In the genomic region with DNA sequence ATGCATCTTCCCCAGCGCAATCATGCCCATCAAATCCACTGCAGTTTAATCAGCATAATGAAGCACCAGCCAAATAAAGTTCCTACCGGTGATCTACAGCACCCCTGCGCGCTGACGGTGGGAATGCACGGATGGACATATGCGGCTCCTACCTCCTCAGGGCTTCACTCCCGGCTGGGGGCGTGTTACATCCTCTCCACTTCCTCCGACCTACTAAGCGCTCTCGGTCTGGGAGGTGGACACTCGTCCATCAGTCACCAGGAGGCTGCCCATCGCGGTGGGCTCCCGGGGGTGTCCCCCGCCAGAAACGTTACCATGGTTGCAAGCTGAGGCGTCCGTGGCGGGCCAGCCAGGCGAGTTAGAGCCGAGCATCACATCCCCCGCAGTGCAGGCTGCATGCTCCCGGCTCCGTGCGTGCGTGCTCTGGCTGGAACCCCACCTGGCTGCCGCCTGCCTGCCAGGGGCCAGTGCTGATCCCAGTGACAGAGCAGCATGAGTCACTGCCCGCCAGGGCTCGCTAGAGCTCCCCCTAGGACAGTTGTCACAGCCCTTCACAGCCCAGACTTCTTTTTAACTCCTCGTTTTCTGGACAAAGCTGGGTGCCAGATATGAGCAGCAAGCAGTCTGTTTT, we compare ENCODE assay signal across 1 cellular context.
TF ChIP-seq lines count a peak whose summit lies in the region.

No MANE protein-coding gene starts in this region.

TF ChIP-seq in HEK293, 187 proteins besides CTCF, POLR2A, EP300 and RAD21 (continued from another document and continues in another):
- TF ChIP-seq, protein P1, sequence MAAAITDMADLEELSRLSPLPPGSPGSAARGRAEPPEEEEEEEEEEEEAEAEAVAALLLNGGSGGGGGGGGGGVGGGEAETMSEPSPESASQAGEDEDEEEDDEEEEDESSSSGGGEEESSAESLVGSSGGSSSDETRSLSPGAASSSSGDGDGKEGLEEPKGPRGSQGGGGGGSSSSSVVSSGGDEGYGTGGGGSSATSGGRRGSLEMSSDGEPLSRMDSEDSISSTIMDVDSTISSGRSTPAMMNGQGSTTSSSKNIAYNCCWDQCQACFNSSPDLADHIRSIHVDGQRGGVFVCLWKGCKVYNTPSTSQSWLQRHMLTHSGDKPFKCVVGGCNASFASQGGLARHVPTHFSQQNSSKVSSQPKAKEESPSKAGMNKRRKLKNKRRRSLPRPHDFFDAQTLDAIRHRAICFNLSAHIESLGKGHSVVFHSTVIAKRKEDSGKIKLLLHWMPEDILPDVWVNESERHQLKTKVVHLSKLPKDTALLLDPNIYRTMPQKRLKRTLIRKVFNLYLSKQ (tag by site-specific recombination; IDR thresholded peaks at IDR 0.05; ENCODE audit: borderline replicate concordance): no peak
- TF ChIP-seq ZNF341 (tag by site-specific recombination; IDR thresholded peaks at IDR 0.05; ENCODE audit: low read depth) (no peak), HOXC10 (CRISPR knock-in tag; IDR thresholded peaks at IDR 0.05) (no peak), ZNF473 (tag by site-specific recombination; IDR thresholded peaks at IDR 0.05) (no peak), ZNF16 (tag by site-specific recombination; IDR thresholded peaks at IDR 0.05; ENCODE audit: low read depth) (no peak), ZNF10 (tag by site-specific recombination; IDR thresholded peaks at IDR 0.05) (no peak), ZNF292 (tag by site-specific recombination; IDR thresholded peaks at IDR 0.05; ENCODE audit: borderline replicate concordance, low read depth) (no peak), ZNF221 (tag by site-specific recombination; IDR thresholded peaks at IDR 0.05; ENCODE audit: borderline replicate concordance) (no peak), GFI1B (tag by site-specific recombination; IDR thresholded peaks at IDR 0.05) (no peak), ZNF600 (tag by site-specific recombination; IDR thresholded peaks at IDR 0.05) (0 out of 2 replicates have a peak, but pooled peaks have one; percentile 21), ZNF501 (tag by site-specific recombination; IDR thresholded peaks at IDR 0.05) (no peak), ZNF133 (tag by site-specific recombination; IDR thresholded peaks at IDR 0.05) (no peak), ZNF510 (tag by site-specific recombination; IDR thresholded peaks at IDR 0.05; ENCODE audit: insufficient replicate concordance) (no peak), ZNF335 (tag by site-specific recombination; conservative IDR thresholded peaks at IDR 0.05) (no peak), SCRT1 (tag by site-specific recombination; IDR thresholded peaks at IDR 0.05; ENCODE audit: borderline replicate concordance) (no peak), ZNF837 (tag by site-specific recombination; IDR thresholded peaks at IDR 0.05) (no peak), ZNF2 (tag by site-specific recombination; IDR thresholded peaks at IDR 0.05) (0 out of 2 replicates have a peak, but pooled peaks have one; percentile 16), ZNF114 (tag by site-specific recombination; IDR thresholded peaks at IDR 0.05) (no peak), ZNF621 (tag by site-specific recombination; IDR thresholded peaks at IDR 0.05) (no peak), ZNF146 (tag by site-specific recombination; IDR thresholded peaks at IDR 0.05) (no peak), ZNF560 (tag by site-specific recombination; IDR thresholded peaks at IDR 0.05; ENCODE audit: borderline replicate concordance) (no peak), OSR2 (tag by site-specific recombination; IDR thresholded peaks at IDR 0.05) (no peak), ZNF169 (tag by site-specific recombination; IDR thresholded peaks at IDR 0.05) (no peak), ZNF843 (tag by site-specific recombination; IDR thresholded peaks at IDR 0.05) (no peak), ZNF202 (tag by site-specific recombination; IDR thresholded peaks at IDR 0.05; ENCODE audit: borderline replicate concordance) (no peak), KLF1 (tag by site-specific recombination; IDR thresholded peaks at IDR 0.05) (no peak), ZNF433 (tag by site-specific recombination; IDR thresholded peaks at IDR 0.05; ENCODE audit: low read depth) (no peak), ZNF623 (tag by site-specific recombination; IDR thresholded peaks at IDR 0.05) (no peak), BCL11A (tag by site-specific recombination; IDR thresholded peaks at IDR 0.05; ENCODE audit: low read depth) (no peak), PRDM1 (tag by site-specific recombination; IDR thresholded peaks at IDR 0.05) (no peak), SP3 (tag by site-specific recombination; IDR thresholded peaks at IDR 0.05) (no peak), ZBTB17 (tag by site-specific recombination; IDR thresholded peaks at IDR 0.05) (peak; percentile 54; the same call in 1 of the 2 replicates), ZNF223 (tag by site-specific recombination; IDR thresholded peaks at IDR 0.05) (no peak), REPIN1 (tag by site-specific recombination; IDR thresholded peaks at IDR 0.05; ENCODE audit: low read depth) (no peak), YY2 (tag by site-specific recombination; IDR thresholded peaks at IDR 0.05) (no peak), ZNF791 (tag by site-specific recombination; IDR thresholded peaks at IDR 0.05) (no peak), EGR2 (tag by site-specific recombination; IDR thresholded peaks at IDR 0.05; ENCODE audit: low read depth) (no peak), ZNF155 (tag by site-specific recombination; IDR thresholded peaks at IDR 0.05) (no peak), ZIC2 (tag by site-specific recombination; IDR thresholded peaks at IDR 0.05) (peak; percentile 96), SP7 (tag by site-specific recombination; IDR thresholded peaks at IDR 0.05) (no peak), ZNF670 (tag by site-specific recombination; IDR thresholded peaks at IDR 0.05; ENCODE audit: low read depth) (no peak), ZNF132 (tag by site-specific recombination; IDR thresholded peaks at IDR 0.05; ENCODE audit: borderline replicate concordance) (no peak), ZNF677 (tag by site-specific recombination; IDR thresholded peaks at IDR 0.05) (no peak), ZNF157 (tag by site-specific recombination; IDR thresholded peaks at IDR 0.05) (no peak), ZNF624 (tag by site-specific recombination; IDR thresholded peaks at IDR 0.05) (no peak), ZNF768 (tag by site-specific recombination; IDR thresholded peaks at IDR 0.05) (no peak), SCRT2 (tag by site-specific recombination; IDR thresholded peaks at IDR 0.05) (no peak), ZNF521 (tag by site-specific recombination; IDR thresholded peaks at IDR 0.05) (no peak)
- TF ChIP-seq, protein P2, sequence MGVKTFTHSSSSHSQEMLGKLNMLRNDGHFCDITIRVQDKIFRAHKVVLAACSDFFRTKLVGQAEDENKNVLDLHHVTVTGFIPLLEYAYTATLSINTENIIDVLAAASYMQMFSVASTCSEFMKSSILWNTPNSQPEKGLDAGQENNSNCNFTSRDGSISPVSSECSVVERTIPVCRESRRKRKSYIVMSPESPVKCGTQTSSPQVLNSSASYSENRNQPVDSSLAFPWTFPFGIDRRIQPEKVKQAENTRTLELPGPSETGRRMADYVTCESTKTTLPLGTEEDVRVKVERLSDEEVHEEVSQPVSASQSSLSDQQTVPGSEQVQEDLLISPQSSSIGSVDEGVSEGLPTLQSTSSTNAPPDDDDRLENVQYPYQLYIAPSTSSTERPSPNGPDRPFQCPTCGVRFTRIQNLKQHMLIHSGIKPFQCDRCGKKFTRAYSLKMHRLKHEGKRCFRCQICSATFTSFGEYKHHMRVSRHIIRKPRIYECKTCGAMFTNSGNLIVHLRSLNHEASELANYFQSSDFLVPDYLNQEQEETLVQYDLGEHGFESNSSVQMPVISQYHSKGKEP (tag by site-specific recombination; IDR thresholded peaks at IDR 0.05): no peak
- TF ChIP-seq, protein P3, sequence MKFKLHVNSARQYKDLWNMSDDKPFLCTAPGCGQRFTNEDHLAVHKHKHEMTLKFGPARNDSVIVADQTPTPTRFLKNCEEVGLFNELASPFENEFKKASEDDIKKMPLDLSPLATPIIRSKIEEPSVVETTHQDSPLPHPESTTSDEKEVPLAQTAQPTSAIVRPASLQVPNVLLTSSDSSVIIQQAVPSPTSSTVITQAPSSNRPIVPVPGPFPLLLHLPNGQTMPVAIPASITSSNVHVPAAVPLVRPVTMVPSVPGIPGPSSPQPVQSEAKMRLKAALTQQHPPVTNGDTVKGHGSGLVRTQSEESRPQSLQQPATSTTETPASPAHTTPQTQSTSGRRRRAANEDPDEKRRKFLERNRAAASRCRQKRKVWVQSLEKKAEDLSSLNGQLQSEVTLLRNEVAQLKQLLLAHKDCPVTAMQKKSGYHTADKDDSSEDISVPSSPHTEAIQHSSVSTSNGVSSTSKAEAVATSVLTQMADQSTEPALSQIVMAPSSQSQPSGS (tag by site-specific recombination; IDR thresholded peaks at IDR 0.05; ENCODE audit: low read depth): no peak
- TF ChIP-seq, protein P4, sequence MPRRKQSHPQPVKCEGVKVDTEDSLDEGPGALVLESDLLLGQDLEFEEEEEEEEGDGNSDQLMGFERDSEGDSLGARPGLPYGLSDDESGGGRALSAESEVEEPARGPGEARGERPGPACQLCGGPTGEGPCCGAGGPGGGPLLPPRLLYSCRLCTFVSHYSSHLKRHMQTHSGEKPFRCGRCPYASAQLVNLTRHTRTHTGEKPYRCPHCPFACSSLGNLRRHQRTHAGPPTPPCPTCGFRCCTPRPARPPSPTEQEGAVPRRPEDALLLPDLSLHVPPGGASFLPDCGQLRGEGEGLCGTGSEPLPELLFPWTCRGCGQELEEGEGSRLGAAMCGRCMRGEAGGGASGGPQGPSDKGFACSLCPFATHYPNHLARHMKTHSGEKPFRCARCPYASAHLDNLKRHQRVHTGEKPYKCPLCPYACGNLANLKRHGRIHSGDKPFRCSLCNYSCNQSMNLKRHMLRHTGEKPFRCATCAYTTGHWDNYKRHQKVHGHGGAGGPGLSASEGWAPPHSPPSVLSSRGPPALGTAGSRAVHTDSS (tag by site-specific recombination; IDR thresholded peaks at IDR 0.05): no peak
- TF ChIP-seq, protein P5, sequence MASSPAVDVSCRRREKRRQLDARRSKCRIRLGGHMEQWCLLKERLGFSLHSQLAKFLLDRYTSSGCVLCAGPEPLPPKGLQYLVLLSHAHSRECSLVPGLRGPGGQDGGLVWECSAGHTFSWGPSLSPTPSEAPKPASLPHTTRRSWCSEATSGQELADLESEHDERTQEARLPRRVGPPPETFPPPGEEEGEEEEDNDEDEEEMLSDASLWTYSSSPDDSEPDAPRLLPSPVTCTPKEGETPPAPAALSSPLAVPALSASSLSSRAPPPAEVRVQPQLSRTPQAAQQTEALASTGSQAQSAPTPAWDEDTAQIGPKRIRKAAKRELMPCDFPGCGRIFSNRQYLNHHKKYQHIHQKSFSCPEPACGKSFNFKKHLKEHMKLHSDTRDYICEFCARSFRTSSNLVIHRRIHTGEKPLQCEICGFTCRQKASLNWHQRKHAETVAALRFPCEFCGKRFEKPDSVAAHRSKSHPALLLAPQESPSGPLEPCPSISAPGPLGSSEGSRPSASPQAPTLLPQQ (tag by site-specific recombination; IDR thresholded peaks at IDR 0.05): no peak
- TF ChIP-seq, protein P6, sequence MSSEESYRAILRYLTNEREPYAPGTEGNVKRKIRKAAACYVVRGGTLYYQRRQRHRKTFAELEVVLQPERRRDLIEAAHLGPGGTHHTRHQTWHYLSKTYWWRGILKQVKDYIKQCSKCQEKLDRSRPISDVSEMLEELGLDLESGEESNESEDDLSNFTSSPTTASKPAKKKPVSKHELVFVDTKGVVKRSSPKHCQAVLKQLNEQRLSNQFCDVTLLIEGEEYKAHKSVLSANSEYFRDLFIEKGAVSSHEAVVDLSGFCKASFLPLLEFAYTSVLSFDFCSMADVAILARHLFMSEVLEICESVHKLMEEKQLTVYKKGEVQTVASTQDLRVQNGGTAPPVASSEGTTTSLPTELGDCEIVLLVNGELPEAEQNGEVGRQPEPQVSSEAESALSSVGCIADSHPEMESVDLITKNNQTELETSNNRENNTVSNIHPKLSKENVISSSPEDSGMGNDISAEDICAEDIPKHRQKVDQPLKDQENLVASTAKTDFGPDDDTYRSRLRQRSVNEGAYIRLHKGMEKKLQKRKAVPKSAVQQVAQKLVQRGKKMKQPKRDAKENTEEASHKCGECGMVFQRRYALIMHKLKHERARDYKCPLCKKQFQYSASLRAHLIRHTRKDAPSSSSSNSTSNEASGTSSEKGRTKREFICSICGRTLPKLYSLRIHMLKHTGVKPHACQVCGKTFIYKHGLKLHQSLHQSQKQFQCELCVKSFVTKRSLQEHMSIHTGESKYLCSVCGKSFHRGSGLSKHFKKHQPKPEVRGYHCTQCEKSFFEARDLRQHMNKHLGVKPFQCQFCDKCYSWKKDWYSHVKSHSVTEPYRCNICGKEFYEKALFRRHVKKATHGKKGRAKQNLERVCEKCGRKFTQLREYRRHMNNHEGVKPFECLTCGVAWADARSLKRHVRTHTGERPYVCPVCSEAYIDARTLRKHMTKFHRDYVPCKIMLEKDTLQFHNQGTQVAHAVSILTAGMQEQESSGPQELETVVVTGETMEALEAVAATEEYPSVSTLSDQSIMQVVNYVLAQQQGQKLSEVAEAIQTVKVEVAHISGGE (tag by site-specific recombination; conservative IDR thresholded peaks at IDR 0.05; ENCODE audit: low read depth): no peak
- TF ChIP-seq, protein P7, sequence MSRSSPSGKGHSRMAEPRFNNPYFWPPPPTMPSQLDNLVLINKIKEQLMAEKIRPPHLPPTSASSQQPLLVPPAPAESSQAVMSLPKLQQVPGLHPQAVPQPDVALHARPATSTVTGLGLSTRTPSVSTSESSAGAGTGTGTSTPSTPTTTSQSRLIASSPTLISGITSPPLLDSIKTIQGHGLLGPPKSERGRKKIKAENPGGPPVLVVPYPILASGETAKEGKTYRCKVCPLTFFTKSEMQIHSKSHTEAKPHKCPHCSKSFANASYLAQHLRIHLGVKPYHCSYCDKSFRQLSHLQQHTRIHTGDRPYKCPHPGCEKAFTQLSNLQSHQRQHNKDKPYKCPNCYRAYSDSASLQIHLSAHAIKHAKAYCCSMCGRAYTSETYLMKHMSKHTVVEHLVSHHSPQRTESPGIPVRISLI (tag by site-specific recombination; IDR thresholded peaks at IDR 0.05): no peak
- TF ChIP-seq, protein P8, sequence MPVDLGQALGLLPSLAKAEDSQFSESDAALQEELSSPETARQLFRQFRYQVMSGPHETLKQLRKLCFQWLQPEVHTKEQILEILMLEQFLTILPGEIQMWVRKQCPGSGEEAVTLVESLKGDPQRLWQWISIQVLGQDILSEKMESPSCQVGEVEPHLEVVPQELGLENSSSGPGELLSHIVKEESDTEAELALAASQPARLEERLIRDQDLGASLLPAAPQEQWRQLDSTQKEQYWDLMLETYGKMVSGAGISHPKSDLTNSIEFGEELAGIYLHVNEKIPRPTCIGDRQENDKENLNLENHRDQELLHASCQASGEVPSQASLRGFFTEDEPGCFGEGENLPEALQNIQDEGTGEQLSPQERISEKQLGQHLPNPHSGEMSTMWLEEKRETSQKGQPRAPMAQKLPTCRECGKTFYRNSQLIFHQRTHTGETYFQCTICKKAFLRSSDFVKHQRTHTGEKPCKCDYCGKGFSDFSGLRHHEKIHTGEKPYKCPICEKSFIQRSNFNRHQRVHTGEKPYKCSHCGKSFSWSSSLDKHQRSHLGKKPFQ (tag by site-specific recombination; IDR thresholded peaks at IDR 0.05): no peak
- TF ChIP-seq, protein P9, sequence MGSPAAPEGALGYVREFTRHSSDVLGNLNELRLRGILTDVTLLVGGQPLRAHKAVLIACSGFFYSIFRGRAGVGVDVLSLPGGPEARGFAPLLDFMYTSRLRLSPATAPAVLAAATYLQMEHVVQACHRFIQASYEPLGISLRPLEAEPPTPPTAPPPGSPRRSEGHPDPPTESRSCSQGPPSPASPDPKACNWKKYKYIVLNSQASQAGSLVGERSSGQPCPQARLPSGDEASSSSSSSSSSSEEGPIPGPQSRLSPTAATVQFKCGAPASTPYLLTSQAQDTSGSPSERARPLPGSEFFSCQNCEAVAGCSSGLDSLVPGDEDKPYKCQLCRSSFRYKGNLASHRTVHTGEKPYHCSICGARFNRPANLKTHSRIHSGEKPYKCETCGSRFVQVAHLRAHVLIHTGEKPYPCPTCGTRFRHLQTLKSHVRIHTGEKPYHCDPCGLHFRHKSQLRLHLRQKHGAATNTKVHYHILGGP (tag by site-specific recombination; IDR thresholded peaks at IDR 0.05): no peak
